1 cellular context compared by ENCODE assay signal in genomic region chr15:63524316-63525015, GRCh38.
TF ChIP-seq lines count a peak whose summit lies in the region.

No MANE protein-coding gene starts in this region.

TF ChIP-seq in K562, 482 proteins besides CTCF, POLR2A, EP300 and RAD21 (continued from another document and continues in another):
- TF ChIP-seq MAZ (CRISPR knock-in tag; conservative IDR thresholded peaks at IDR 0.05 in 1 of 2, IDR thresholded peaks at IDR 0.05 in 1 of 2) (0 out of 4 replicates have a peak, but pooled peaks have one; percentile 14 to 40), DPF2 (IDR thresholded peaks at IDR 0.05) (peak; percentile 78; the same call in 1 of the 2 replicates), BRF1 (IDR thresholded peaks at IDR 0.05; ENCODE audit: borderline replicate concordance, extremely low read depth, insufficient read length) (no peak), ZNF77 (CRISPR knock-in tag; IDR thresholded peaks at IDR 0.05) (no peak), NCOR1 (IDR thresholded peaks at IDR 0.05) (no peak), TSHZ1 (CRISPR knock-in tag; IDR thresholded peaks at IDR 0.05) (no peak), MAFF (IDR thresholded peaks at IDR 0.05; ENCODE audit: low read length) (no peak), NCOA4 (IDR thresholded peaks at IDR 0.05; ENCODE audit: partially characterized antibody) (no peak), ZNF785 (CRISPR knock-in tag; IDR thresholded peaks at IDR 0.05) (no peak), SMARCE1 (IDR thresholded peaks at IDR 0.05) (no peak), ZKSCAN8 (CRISPR knock-in tag; IDR thresholded peaks at IDR 0.05) (no peak), HDAC6 (IDR thresholded peaks at IDR 0.05; ENCODE audit: low read depth, low read length) (no peak), RFX5 (IDR thresholded peaks at IDR 0.05; ENCODE audit: low read depth, low read length) (no peak), ARHGAP35 (IDR thresholded peaks at IDR 0.05; ENCODE audit: partially characterized antibody) (no peak), SIX5 (IDR thresholded peaks at IDR 0.05; ENCODE audit: borderline replicate concordance in 1 of 2, insufficient read depth in 1 of 2, low read depth in 1 of 2, low read length in 2 of 2) (no peak), ZSCAN32 (CRISPR knock-in tag; IDR thresholded peaks at IDR 0.05) (peak; percentile 71; the same call in 1 of the 2 replicates), ZNF76 (CRISPR knock-in tag; IDR thresholded peaks at IDR 0.05; ENCODE audit: borderline replicate concordance) (0 out of 2 replicates have a peak, but pooled peaks have one; percentile 67), ATF7 (IDR thresholded peaks at IDR 0.05) (peak; percentile 82; the same call in 1 of the 2 replicates), NR3C1 (CRISPR knock-in tag; IDR thresholded peaks at IDR 0.05) (no peak), CUX1 (CRISPR knock-in tag; IDR thresholded peaks at IDR 0.05) (no peak), RREB1 (CRISPR knock-in tag; IDR thresholded peaks at IDR 0.05) (0 out of 2 replicates have a peak, but pooled peaks have one; percentile 51), RBFOX2 (IDR thresholded peaks at IDR 0.05; ENCODE audit: low read depth, low read length) (peak; percentile 38; the same call in 1 of the 2 replicates), HDAC2 (IDR thresholded peaks at IDR 0.05) (peak; percentile 76; the same call in 1 of the 2 replicates), SMARCA4 (IDR thresholded peaks at IDR 0.05) (peak; percentile 79), TFE3 (CRISPR knock-in tag; IDR thresholded peaks at IDR 0.05) (no peak), KLF1 (tag; IDR thresholded peaks at IDR 0.05) (no peak), CTBP1 (IDR thresholded peaks at IDR 0.05; ENCODE audit: borderline replicate concordance) (peak; percentile 94), CHAMP1 (IDR thresholded peaks at IDR 0.05) (no peak; the same call in 1 of the 2 replicates), CC2D1A (IDR thresholded peaks at IDR 0.05) (no peak), STAT5A (IDR thresholded peaks at IDR 0.05; ENCODE audit: borderline replicate concordance, low read length) (no peak; the same call in 1 of the 2 replicates), MTA2 (IDR thresholded peaks at IDR 0.05; ENCODE audit: low read depth) (no peak), GATA2 (CRISPR knock-in tag; IDR thresholded peaks at IDR 0.05) (no peak), ZNF143 (CRISPR knock-in tag; IDR thresholded peaks at IDR 0.05) (0 out of 2 replicates have a peak, but pooled peaks have one; percentile 43), FOXP1 (CRISPR knock-in tag; IDR thresholded peaks at IDR 0.05) (no peak), TOE1 (IDR thresholded peaks at IDR 0.05; ENCODE audit: borderline replicate concordance) (no peak), TOE1 (CRISPR knock-in tag; IDR thresholded peaks at IDR 0.05; ENCODE audit: borderline replicate concordance, low read depth) (no peak), YBX1 (IDR thresholded peaks at IDR 0.05) (no peak), ELF4 (CRISPR knock-in tag; IDR thresholded peaks at IDR 0.05) (no peak), SMARCC2 (IDR thresholded peaks at IDR 0.05; ENCODE audit: low read depth) (no peak; the same call in 1 of the 2 replicates), STAT5B (CRISPR knock-in tag; IDR thresholded peaks at IDR 0.05) (no peak), CBFA2T3 (IDR thresholded peaks at IDR 0.05) (peak; percentile 55), CBFB (CRISPR knock-in tag; IDR thresholded peaks at IDR 0.05) (no peak), DMBX1 (CRISPR knock-in tag; IDR thresholded peaks at IDR 0.05; ENCODE audit: borderline replicate concordance) (peak; percentile 75)
- TF ChIP-seq, protein P1, sequence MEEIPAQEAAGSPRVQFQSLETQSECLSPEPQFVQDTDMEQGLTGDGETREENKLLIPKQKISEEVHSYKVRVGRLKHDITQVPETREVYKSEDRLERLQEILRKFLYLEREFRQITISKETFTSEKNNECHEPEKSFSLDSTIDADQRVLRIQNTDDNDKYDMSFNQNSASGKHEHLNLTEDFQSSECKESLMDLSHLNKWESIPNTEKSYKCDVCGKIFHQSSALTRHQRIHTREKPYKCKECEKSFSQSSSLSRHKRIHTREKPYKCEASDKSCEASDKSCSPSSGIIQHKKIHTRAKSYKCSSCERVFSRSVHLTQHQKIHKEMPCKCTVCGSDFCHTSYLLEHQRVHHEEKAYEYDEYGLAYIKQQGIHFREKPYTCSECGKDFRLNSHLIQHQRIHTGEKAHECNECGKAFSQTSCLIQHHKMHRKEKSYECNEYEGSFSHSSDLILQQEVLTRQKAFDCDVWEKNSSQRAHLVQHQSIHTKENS (CRISPR knock-in tag; IDR thresholded peaks at IDR 0.05), result no peak
- TF ChIP-seq, protein P2, sequence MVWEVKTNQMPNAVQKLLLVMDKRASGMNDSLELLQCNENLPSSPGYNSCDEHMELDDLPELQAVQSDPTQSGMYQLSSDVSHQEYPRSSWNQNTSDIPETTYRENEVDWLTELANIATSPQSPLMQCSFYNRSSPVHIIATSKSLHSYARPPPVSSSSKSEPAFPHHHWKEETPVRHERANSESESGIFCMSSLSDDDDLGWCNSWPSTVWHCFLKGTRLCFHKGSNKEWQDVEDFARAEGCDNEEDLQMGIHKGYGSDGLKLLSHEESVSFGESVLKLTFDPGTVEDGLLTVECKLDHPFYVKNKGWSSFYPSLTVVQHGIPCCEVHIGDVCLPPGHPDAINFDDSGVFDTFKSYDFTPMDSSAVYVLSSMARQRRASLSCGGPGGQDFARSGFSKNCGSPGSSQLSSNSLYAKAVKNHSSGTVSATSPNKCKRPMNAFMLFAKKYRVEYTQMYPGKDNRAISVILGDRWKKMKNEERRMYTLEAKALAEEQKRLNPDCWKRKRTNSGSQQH (CRISPR knock-in tag; IDR thresholded peaks at IDR 0.05), result peak; percentile 26; the same call in 1 of the 2 replicates
